In the genomic region with DNA sequence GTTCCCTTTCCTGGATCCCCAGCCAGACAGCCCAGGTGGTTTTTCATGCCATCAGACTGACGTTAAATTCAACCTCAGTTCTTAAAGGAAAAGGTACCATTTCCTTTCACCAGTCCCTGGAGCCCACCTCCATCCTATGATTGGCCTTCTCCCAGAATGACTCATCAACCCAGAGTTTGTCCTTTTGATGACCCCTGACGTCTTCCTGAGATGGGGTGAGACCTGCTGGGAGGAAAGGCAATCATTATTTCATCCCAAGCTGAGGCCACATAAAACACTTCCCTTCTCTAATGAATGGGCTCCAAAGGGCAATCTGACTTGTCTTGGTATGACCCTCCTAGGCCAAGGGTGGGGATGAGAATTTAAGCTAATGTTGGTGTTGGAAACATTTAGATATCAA, we compare ENCODE assay signal across 18 cellular contexts.
A peak's percentile ranks its signal among the peaks of the same experiment; 100 is the strongest.
DNase-seq lines count a peak whose midpoint lies in the region; ATAC-seq, FAIRE-seq and TF ChIP-seq lines count a peak whose summit lies in the region.
"Had no signal": no experiment of that assay in that cellular context is flagged by ENCODE, and none has a peak within 500 bp of the region (broad histone marks: within the 10 kb centered on the region; RNA-seq: fewer than 3 reads in every experiment).

No MANE protein-coding gene starts in this region.

- peak; percentile 90 for DNase-seq in COLO829 (ENCODE audit: low spot score)
- DNase-seq in HTR-8/SVneo (ENCODE audit: insufficient read length, low spot score), result peak; percentile 15
- peak; percentile 75 for DNase-seq in astrocyte of the spinal cord (ENCODE audit: low read depth, low spot score)
- DNase-seq in kidney tubule cell (ENCODE audit: low spot score), result peak; percentile 69
- no peak for DNase-seq in mesothelial cell of epicardium (ENCODE audit: low spot score in 2 of 2, unreplicated experiment in 2 of 2)
- no peak for DNase-seq in NCI-H1105 (lab: John Stamatoyannopoulos, UW)
- no peak for DNase-seq in frontal cortex (ENCODE audit: low spot score in 2 of 2)
- DNase-seq: adrenal gland; left lung; NCI-H187 treated with DMSO at 0.1 percent for 48 hours; NCI-H510A; stimulated activated naive CD4-positive, alpha-beta T cell; upper lobe of right lung had no signal

- FAIRE-seq in HTR-8/SVneo (lab: Jason Lieb, UNC) (no peak), frontal cortex (lab: Jason Lieb, UNC) (no peak)
- FAIRE-seq: D721Med had no signal

- H3K9me3 Mint-ChIP-seq in mesothelial cell of epicardium, result peaks cover 15% of the 10 kb centered on the region

- H3K36me3 Mint-ChIP-seq in mesothelial cell of epicardium, result peaks cover under 1% of the 10 kb centered on the region

- H3K27me3 Mint-ChIP-seq in mesothelial cell of epicardium (ENCODE audit: low read depth), result no peaks in the 10 kb centered on the region

- H3K4me1 Mint-ChIP-seq in mesothelial cell of epicardium, result peaks cover 3% of the 10 kb centered on the region

- H3K4me3 Mint-ChIP-seq in mesothelial cell of epicardium, result no peak overlapping the region

- no peak overlapping the region for H3K27ac Mint-ChIP-seq in mesothelial cell of epicardium
- H3K27ac Mint-ChIP-seq: activated T-helper 2 cell treated with anti-CD3 and anti-CD28 coated beads, Interferon-gamma antibody, Interleukin-2, Interleukin-4, amounts not matched to agents 10 μg/mL and 5 μg/mL and 100 μg/mL, durations not matched to agents 14 hours and 24 hours and 36 hours had no signal

- H3K4me3 ChIP-seq in astrocyte of the spinal cord (ENCODE audit: low read depth, low read length), result no peak overlapping the region
- H3K4me3 ChIP-seq: adrenal gland, coronary artery, left lung, upper lobe of right lung had no signal

- TF ChIP-seq CTCF in astrocyte of the spinal cord (IDR thresholded peaks at IDR 0.05; ENCODE audit: low read depth, low read length) (no peak), mesothelial cell of epicardium (IDR thresholded peaks at IDR 0.05; ENCODE audit: unreplicated experiment) (no peak)

- no peak for ATAC-seq in HG03457 (IDR thresholded peaks at IDR 0.05; ENCODE audit: unreplicated experiment)
- ATAC-seq: esophagus mucosa, left lung, upper lobe of right lung had no signal

- in situ Hi-C loops in astrocyte of the spinal cord (cut with HindIII; ENCODE audit: low sequenced_read_pairs), result no loop called here

Comparison
In these comparisons a context has a peak if more than half of its experiments do, and no peak if none do; other contexts are left out.
1. DNase-seq: peak in COLO829 (single experiment), HTR-8/SVneo (single experiment), astrocyte of the spinal cord (single experiment) and kidney tubule cell (single experiment); none in mesothelial cell of epicardium (0 of 2), NCI-H1105 (single experiment) and frontal cortex (0 of 2).